ENCODE assay signal across 18 cellular contexts in genomic region chr1:220296941-220297460, GRCh38.
"Had no signal": no experiment of that assay in that cellular context is flagged by ENCODE, and none has a peak within 500 bp of the region (broad histone marks: within the 10 kb centered on the region; RNA-seq: fewer than 3 reads in every experiment).

No MANE protein-coding gene starts in this region.

- H3K9me3 Mint-ChIP-seq: activated B cell treated with CpG ODN at 0.5 μM for 24 hours; activated CD4-positive, alpha-beta T cell treated with anti-CD3 and anti-CD28 coated beads, Interleukin-2, amount 10 ng/mL, durations not matched to agents 24 days and 14 days; activated naive CD4-positive, alpha-beta T cell treated with anti-CD3 and anti-CD28 coated beads, Interleukin-2, amount 50 U/mL, for 24 hours; activated T-cell treated with anti-CD3 and anti-CD28 coated beads, Interleukin-2, amount 50 U/mL, for 24 hours; activated T-helper 1 cell treated with anti-CD3 and anti-CD28 coated beads, Interleukin-12 subunit alpha, Interleukin-12 subunit beta, Interleukin-2, Interleukin-4 antibody, amounts not matched to agents 30 ng/mL and 10 ng/mL and 1 ng/mL, durations not matched to agents 14 hours and 24 hours and 36 hours; brain had no signal

- H3K27ac Mint-ChIP-seq: activated B cell treated with CpG ODN at 0.5 μM for 24 hours; activated CD4-positive, alpha-beta T cell treated with anti-CD3 and anti-CD28 coated beads, Interleukin-2, amount 10 ng/mL, durations not matched to agents 24 days and 14 days; activated CD8-positive, alpha-beta memory T cell treated with anti-CD3 and anti-CD28 coated beads, Interleukin-2, amount 10 ng/mL, durations not matched to agents 7 days and 5 days; activated naive CD4-positive, alpha-beta T cell treated with anti-CD3 and anti-CD28 coated beads, Interleukin-2, amount 50 U/mL, for 24 hours; activated T-cell treated with anti-CD3 and anti-CD28 coated beads, Interleukin-2, amount 50 U/mL, for 24 hours; activated T-helper 1 cell treated with anti-CD3 and anti-CD28 coated beads, Interleukin-12 subunit alpha, Interleukin-12 subunit beta, Interleukin-2, Interleukin-4 antibody, amounts not matched to agents 30 ng/mL and 10 ng/mL and 1 ng/mL, durations not matched to agents 14 hours and 24 hours and 36 hours; T-helper 17 cell had no signal

- H3K4me1 Mint-ChIP-seq: activated B cell treated with CpG ODN at 0.5 μM for 24 hours; activated CD8-positive, alpha-beta memory T cell treated with anti-CD3 and anti-CD28 coated beads, Interleukin-2, amount 10 ng/mL, durations not matched to agents 7 days and 5 days; activated naive CD4-positive, alpha-beta T cell treated with anti-CD3 and anti-CD28 coated beads, Interleukin-2, amount 50 U/mL, for 24 hours; T-helper 17 cell had no signal

- H3K36me3 ChIP-seq: SJSA1 had no signal

- H3K27me3 Mint-ChIP-seq: brain had no signal

- FAIRE-seq: RCC 7860, TTC549 had no signal

- ATAC-seq: activated CD8-positive, alpha-beta memory T cell treated with anti-CD3 and anti-CD28 coated beads, Interleukin-2, amount 10 ng/mL, durations not matched to agents 7 days and 5 days had no signal

- H3K9me3 ChIP-seq: SJSA1 had no signal

- H3K4me3 ChIP-seq: SJSA1 had no signal

- H3K36me3 Mint-ChIP-seq: activated CD8-positive, alpha-beta memory T cell treated with anti-CD3 and anti-CD28 coated beads, Interleukin-2, amount 10 ng/mL, durations not matched to agents 7 days and 5 days; activated naive CD4-positive, alpha-beta T cell treated with anti-CD3 and anti-CD28 coated beads, Interleukin-2, amount 50 U/mL, for 24 hours; brain had no signal

- DNase-seq: activated B cell treated with CpG ODN at 0.5 μM for 24 hours; activated CD4-positive, alpha-beta T cell treated with anti-CD3 and anti-CD28 coated beads for 1 hour; activated CD8-positive, alpha-beta memory T cell treated with anti-CD3 and anti-CD28 coated beads, Interleukin-2, amount 10 ng/mL, durations not matched to agents 7 days and 5 days; activated effector memory CD4-positive, alpha-beta T cell treated with Interleukin-2 at 50 U/mL for 16 hours; activated naive CD4-positive, alpha-beta T cell; activated T-cell treated with anti-CD3 and anti-CD28 coated beads, Interleukin-2, amount 50 U/mL, for 24 hours; NCI-H1048; NCI-H187 treated with DMSO at 0.1 percent for 48 hours; NCI-H2081 treated with DMSO at 0.1 percent for 48 hours; T-helper 17 cell; T1000 had no signal

- H3K4me3 Mint-ChIP-seq: activated B cell treated with CpG ODN at 0.5 μM for 24 hours; activated CD4-positive, alpha-beta T cell treated with anti-CD3 and anti-CD28 coated beads, Interleukin-2, amount 10 ng/mL, durations not matched to agents 24 days and 14 days; activated CD8-positive, alpha-beta memory T cell treated with anti-CD3 and anti-CD28 coated beads, Interleukin-2, amount 10 ng/mL, durations not matched to agents 7 days and 5 days; activated naive CD4-positive, alpha-beta T cell treated with anti-CD3 and anti-CD28 coated beads, Interleukin-2, amount 50 U/mL, for 24 hours; activated T-cell treated with anti-CD3 and anti-CD28 coated beads, Interleukin-2, amount 50 U/mL, for 24 hours; activated T-helper 1 cell treated with anti-CD3 and anti-CD28 coated beads, Interleukin-12 subunit alpha, Interleukin-12 subunit beta, Interleukin-2, Interleukin-4 antibody, amounts not matched to agents 30 ng/mL and 10 ng/mL and 1 ng/mL, durations not matched to agents 14 hours and 24 hours and 36 hours; brain; T-helper 17 cell had no signal

- H3K27ac ChIP-seq: SJSA1 had no signal
